1 cellular context compared by ENCODE assay signal in the genomic region with DNA sequence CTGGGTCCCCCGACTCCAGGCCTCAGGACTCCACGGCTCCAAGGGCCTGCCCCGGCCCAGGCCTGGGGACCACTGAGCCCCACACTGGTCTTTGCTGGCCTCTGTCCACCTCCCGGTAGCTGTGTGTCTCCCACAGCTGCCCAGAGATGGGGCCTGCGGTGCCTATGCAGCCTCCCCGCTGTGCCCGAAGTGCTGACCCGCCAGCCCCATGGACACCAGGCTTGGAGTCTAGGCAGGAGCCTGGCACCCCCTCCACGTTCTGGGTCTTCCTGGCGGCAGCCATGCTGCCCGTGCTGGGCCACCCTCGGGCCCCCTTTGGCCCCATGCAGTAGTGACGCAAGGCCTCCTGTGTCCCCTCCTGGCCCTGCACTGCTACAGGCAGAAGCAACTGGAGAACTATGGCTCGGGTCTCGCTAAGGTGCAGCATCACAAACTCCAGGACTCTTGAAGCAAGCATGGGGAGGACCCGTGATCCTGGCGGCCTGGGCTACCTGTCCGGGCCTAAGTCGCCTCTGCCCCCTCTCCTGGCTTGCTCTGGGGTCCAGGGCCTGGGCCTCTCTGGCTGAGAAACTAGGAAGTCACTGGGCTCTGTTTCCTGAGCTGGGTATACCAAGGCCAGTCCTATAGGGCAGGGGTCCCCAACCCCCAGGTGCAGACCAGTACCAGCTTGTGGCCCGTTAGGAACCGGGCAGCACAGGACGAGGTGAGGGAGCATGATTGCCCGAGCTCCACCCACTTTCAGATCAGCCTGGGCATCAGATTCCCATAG.
TF ChIP-seq lines count a peak whose summit lies in the region.

No MANE protein-coding gene starts in this region.

TF ChIP-seq in K562, 482 proteins besides CTCF, POLR2A, EP300 and RAD21 (continued from another document):
- TF ChIP-seq, protein P1, sequence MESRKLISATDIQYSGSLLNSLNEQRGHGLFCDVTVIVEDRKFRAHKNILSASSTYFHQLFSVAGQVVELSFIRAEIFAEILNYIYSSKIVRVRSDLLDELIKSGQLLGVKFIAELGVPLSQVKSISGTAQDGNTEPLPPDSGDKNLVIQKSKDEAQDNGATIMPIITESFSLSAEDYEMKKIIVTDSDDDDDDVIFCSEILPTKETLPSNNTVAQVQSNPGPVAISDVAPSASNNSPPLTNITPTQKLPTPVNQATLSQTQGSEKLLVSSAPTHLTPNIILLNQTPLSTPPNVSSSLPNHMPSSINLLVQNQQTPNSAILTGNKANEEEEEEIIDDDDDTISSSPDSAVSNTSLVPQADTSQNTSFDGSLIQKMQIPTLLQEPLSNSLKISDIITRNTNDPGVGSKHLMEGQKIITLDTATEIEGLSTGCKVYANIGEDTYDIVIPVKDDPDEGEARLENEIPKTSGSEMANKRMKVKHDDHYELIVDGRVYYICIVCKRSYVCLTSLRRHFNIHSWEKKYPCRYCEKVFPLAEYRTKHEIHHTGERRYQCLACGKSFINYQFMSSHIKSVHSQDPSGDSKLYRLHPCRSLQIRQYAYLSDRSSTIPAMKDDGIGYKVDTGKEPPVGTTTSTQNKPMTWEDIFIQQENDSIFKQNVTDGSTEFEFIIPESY (CRISPR knock-in tag; IDR thresholded peaks at IDR 0.05), result 0 out of 2 replicates have a peak, but pooled peaks have one; percentile 20
- TF ChIP-seq ATF1 (CRISPR knock-in tag; IDR thresholded peaks at IDR 0.05), result no peak
- no peak for TF ChIP-seq ATF1 (tag; IDR thresholded peaks at IDR 0.05)
- TF ChIP-seq CREBBP (IDR thresholded peaks at IDR 0.05; ENCODE audit: low read depth, low read length), result no peak
- no peak for TF ChIP-seq RBM14 (IDR thresholded peaks at IDR 0.05; ENCODE audit: borderline replicate concordance, insufficient read depth, low read depth, low read length)
- no peak for TF ChIP-seq KLF13 (tag; IDR thresholded peaks at IDR 0.05; ENCODE audit: borderline replicate concordance, low read depth)
